ENCODE assay signal across 2 cellular contexts in the genomic region with DNA sequence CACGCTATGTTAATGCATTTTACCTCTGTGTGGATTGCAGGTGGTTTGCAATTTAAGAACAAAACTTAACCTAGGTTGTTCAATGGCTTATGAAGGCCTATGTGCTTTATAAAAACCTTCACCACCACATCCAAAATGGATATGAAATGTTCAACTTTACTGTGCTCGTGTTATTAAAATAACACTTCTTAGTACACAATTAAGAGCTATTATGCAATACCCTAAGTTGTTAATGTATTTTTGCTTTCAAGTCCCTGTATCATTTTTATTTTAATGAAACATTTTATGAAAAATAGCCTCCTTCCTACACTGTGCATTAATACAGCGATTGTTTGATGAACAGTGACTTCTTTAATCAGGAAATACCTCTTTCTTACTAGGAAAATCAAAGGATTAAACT.
TF ChIP-seq lines count a peak whose summit lies in the region.

No MANE protein-coding gene starts in this region.

TF ChIP-seq in GM23338, 12 proteins besides CTCF, POLR2A, EP300 and RAD21 (continues in another document):
- TF ChIP-seq ZNF114 (CRISPR knock-in tag; IDR thresholded peaks at IDR 0.05) (no peak), NANOG (IDR thresholded peaks at IDR 0.05; ENCODE audit: borderline replicate concordance) (no peak), JUNB (IDR thresholded peaks at IDR 0.05; ENCODE audit: unreplicated experiment) (no peak), EZH2phosphoT487 (IDR thresholded peaks at IDR 0.05; ENCODE audit: unreplicated experiment) (no peak), POLR2AphosphoS5 (IDR thresholded peaks at IDR 0.05; ENCODE audit: low read depth) (no peak), CREB1 (CRISPR knock-in tag; IDR thresholded peaks at IDR 0.05; ENCODE audit: low read depth) (no peak), EZH2 (IDR thresholded peaks at IDR 0.05; ENCODE audit: low read depth, unreplicated experiment) (no peak)
- TF ChIP-seq, protein P1, sequence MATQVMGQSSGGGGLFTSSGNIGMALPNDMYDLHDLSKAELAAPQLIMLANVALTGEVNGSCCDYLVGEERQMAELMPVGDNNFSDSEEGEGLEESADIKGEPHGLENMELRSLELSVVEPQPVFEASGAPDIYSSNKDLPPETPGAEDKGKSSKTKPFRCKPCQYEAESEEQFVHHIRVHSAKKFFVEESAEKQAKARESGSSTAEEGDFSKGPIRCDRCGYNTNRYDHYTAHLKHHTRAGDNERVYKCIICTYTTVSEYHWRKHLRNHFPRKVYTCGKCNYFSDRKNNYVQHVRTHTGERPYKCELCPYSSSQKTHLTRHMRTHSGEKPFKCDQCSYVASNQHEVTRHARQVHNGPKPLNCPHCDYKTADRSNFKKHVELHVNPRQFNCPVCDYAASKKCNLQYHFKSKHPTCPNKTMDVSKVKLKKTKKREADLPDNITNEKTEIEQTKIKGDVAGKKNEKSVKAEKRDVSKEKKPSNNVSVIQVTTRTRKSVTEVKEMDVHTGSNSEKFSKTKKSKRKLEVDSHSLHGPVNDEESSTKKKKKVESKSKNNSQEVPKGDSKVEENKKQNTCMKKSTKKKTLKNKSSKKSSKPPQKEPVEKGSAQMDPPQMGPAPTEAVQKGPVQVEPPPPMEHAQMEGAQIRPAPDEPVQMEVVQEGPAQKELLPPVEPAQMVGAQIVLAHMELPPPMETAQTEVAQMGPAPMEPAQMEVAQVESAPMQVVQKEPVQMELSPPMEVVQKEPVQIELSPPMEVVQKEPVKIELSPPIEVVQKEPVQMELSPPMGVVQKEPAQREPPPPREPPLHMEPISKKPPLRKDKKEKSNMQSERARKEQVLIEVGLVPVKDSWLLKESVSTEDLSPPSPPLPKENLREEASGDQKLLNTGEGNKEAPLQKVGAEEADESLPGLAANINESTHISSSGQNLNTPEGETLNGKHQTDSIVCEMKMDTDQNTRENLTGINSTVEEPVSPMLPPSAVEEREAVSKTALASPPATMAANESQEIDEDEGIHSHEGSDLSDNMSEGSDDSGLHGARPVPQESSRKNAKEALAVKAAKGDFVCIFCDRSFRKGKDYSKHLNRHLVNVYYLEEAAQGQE (IDR thresholded peaks at IDR 0.05; ENCODE audit: unreplicated experiment) = no peak
- TF ChIP-seq, protein P2, sequence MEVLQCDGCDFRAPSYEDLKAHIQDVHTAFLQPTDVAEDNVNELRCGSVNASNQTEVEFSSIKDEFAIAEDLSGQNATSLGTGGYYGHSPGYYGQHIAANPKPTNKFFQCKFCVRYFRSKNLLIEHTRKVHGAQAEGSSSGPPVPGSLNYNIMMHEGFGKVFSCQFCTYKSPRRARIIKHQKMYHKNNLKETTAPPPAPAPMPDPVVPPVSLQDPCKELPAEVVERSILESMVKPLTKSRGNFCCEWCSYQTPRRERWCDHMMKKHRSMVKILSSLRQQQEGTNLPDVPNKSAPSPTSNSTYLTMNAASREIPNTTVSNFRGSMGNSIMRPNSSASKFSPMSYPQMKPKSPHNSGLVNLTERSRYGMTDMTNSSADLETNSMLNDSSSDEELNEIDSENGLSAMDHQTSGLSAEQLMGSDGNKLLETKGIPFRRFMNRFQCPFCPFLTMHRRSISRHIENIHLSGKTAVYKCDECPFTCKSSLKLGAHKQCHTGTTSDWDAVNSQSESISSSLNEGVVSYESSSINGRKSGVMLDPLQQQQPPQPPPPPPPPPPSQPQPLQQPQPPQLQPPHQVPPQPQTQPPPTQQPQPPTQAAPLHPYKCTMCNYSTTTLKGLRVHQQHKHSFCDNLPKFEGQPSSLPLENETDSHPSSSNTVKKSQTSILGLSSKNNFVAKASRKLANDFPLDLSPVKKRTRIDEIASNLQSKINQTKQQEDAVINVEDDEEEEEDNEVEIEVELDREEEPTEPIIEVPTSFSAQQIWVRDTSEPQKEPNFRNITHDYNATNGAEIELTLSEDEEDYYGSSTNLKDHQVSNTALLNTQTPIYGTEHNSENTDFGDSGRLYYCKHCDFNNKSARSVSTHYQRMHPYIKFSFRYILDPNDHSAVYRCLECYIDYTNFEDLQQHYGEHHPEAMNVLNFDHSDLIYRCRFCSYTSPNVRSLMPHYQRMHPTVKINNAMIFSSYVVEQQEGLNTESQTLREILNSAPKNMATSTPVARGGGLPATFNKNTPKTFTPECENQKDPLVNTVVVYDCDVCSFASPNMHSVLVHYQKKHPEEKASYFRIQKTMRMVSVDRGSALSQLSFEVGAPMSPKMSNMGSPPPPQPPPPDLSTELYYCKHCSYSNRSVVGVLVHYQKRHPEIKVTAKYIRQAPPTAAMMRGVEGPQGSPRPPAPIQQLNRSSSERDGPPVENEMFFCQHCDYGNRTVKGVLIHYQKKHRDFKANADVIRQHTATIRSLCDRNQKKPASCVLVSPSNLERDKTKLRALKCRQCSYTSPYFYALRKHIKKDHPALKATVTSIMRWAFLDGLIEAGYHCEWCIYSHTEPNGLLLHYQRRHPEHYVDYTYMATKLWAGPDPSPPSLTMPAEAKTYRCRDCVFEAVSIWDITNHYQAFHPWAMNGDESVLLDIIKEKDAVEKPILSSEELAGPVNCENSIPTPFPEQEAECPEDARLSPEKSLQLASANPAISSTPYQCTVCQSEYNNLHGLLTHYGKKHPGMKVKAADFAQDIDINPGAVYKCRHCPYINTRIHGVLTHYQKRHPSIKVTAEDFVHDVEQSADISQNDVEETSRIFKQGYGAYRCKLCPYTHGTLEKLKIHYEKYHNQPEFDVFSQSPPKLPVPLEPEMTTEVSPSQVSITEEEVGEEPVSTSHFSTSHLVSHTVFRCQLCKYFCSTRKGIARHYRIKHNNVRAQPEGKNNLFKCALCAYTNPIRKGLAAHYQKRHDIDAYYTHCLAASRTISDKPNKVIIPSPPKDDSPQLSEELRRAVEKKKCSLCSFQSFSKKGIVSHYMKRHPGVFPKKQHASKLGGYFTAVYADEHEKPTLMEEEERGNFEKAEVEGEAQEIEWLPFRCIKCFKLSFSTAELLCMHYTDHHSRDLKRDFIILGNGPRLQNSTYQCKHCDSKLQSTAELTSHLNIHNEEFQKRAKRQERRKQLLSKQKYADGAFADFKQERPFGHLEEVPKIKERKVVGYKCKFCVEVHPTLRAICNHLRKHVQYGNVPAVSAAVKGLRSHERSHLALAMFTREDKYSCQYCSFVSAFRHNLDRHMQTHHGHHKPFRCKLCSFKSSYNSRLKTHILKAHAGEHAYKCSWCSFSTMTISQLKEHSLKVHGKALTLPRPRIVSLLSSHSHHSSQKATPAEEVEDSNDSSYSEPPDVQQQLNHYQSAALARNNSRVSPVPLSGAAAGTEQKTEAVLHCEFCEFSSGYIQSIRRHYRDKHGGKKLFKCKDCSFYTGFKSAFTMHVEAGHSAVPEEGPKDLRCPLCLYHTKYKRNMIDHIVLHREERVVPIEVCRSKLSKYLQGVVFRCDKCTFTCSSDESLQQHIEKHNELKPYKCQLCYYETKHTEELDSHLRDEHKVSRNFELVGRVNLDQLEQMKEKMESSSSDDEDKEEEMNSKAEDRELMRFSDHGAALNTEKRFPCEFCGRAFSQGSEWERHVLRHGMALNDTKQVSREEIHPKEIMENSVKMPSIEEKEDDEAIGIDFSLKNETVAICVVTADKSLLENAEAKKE (CRISPR knock-in tag; IDR thresholded peaks at IDR 0.05) = no peak
- TF ChIP-seq, protein P3, sequence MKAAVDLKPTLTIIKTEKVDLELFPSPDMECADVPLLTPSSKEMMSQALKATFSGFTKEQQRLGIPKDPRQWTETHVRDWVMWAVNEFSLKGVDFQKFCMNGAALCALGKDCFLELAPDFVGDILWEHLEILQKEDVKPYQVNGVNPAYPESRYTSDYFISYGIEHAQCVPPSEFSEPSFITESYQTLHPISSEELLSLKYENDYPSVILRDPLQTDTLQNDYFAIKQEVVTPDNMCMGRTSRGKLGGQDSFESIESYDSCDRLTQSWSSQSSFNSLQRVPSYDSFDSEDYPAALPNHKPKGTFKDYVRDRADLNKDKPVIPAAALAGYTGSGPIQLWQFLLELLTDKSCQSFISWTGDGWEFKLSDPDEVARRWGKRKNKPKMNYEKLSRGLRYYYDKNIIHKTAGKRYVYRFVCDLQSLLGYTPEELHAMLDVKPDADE (IDR thresholded peaks at IDR 0.05) = no peak

TF ChIP-seq in H1, 55 proteins besides CTCF, POLR2A, EP300 and RAD21:
- no peak for TF ChIP-seq SAP30 (IDR thresholded peaks at IDR 0.05; ENCODE audit: insufficient read depth, insufficient replicate concordance, low read length)
- TF ChIP-seq CEBPB (IDR thresholded peaks at IDR 0.05; ENCODE audit: low read depth, low read length) = peak; percentile 61; the same call in 1 of the 2 replicates
TF ChIP-seq in H1: peak in this region for 1.
